Comparison of ENCODE assay signal across 8 cellular contexts in the genomic region with DNA sequence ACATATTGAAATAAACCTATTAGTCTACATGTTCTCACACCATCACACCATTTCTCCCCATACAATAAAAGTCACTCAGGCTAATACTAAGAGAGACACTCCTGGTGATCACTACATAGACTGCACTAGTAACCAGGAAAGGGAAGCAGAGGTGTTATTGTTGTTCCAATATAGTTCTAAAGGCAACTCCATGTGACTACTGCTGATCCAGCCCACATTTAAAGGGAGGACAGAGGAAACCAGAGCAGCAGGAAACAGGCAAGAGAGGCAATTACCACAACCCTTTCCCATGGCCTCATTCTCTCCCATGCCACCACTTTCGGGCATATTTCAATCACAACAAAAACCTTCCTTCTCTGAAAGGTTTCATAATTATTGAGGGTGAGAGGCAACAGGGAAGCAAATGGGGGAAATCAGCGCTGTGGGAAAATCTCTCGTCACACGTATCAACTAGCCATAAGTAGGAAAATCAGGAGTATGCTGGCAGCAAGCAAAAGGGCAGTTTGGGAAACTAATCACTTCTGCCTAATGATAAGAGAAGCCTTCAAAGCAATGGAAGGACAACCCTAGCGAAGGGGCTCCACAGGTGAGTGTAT. TPM values are rescaled to one million over a fixed set of nuclear protein-coding genes. Genes with fewer than 3 reads are reported as not detected.
A peak's percentile ranks its signal among the peaks of the same experiment; 100 is the strongest.
DNase-seq lines count a peak whose midpoint lies in the region; ATAC-seq and TF ChIP-seq lines count a peak whose summit lies in the region.

No MANE protein-coding gene starts in this region.

- no peaks in the 10 kb centered on the region for H3K36me3 ChIP-seq in neural cell (ENCODE audit: insufficient read depth, low read length)

- no peaks in the 10 kb centered on the region for H3K27me3 ChIP-seq in neural cell (ENCODE audit: insufficient read depth, low read depth, low read length)

- DNase-seq in GF-D8 (lab: John Stamatoyannopoulos, UW) (peak; percentile 20), NCI-H2081 (lab: John Stamatoyannopoulos, UW) (peak; percentile 50 to 65), choroid plexus epithelial cell (ENCODE audit: low read depth) (peak; percentile 61), NCI-H1092 treated with DMSO at 0.1 percent for 48 hours (lab: John Stamatoyannopoulos, UW) (no peak), 8988T (no peak), hypothalamus (lab: John Stamatoyannopoulos, UW) (no peak)

- H3K9ac ChIP-seq in neural cell (ENCODE audit: low read length) = no peak overlapping the region

- H2AFZ ChIP-seq in neural cell (ENCODE audit: low read depth, low read length) = no peak overlapping the region

- no peaks in the 10 kb centered on the region for H3K9me2 ChIP-seq in neural cell (ENCODE audit: insufficient read depth, low read length)

- peak overlapping the region; percentile 97 for H3K4me3 ChIP-seq in choroid plexus epithelial cell (ENCODE audit: low read depth, low read length)
- peak overlapping the region; percentile 85 for H3K4me3 ChIP-seq in neural cell (ENCODE audit: low read length)

- TF ChIP-seq CTCF in choroid plexus epithelial cell (conservative IDR thresholded peaks at IDR 0.05; ENCODE audit: low read depth, low read length) (no peak), neural cell (IDR thresholded peaks at IDR 0.05; ENCODE audit: poor library complexity, severe bottlenecking) (no peak)

- no peaks in the 10 kb centered on the region for H3K9me3 ChIP-seq in neural cell (ENCODE audit: low read length)

- no peak for TF ChIP-seq RAD21 in neural cell (conservative IDR thresholded peaks at IDR 0.05)

- H3F3A ChIP-seq in neural cell (ENCODE audit: insufficient read depth, low read length, poor library complexity, severe bottlenecking) = no peaks in the 10 kb centered on the region

- H3K4me2 ChIP-seq in neural cell (ENCODE audit: low read length) = peak overlapping the region; percentile 87

- H3K79me2 ChIP-seq in neural cell (replicated peaks; ENCODE audit: insufficient read depth, low read length) = peaks cover 59% of the 10 kb centered on the region

- H3K27ac ChIP-seq in neural cell (ENCODE audit: low read length) = no peak overlapping the region

- TF ChIP-seq EP300 in neural cell (conservative IDR thresholded peaks at IDR 0.05; ENCODE audit: poor library complexity, severe bottlenecking) = no peak

- no peak for ATAC-seq in GM21390 (IDR thresholded peaks at IDR 0.05; ENCODE audit: unreplicated experiment)

- no peaks in the 10 kb centered on the region for H4K20me1 ChIP-seq in neural cell (ENCODE audit: insufficient read depth)

TF ChIP-seq in neural cell, 6 proteins besides CTCF, POLR2A, EP300 and RAD21:
- TF ChIP-seq POLR2AphosphoS5 (IDR thresholded peaks at IDR 0.05) (no peak), TAF1 (IDR thresholded peaks at IDR 0.05; ENCODE audit: low read depth) (no peak), MXI1 (conservative IDR thresholded peaks at IDR 0.05; ENCODE audit: poor library complexity, severe bottlenecking) (no peak), SMC3 (conservative IDR thresholded peaks at IDR 0.05; ENCODE audit: poor library complexity) (no peak), EZH2 (IDR thresholded peaks at IDR 0.05; ENCODE audit: borderline replicate concordance, insufficient read depth, low read length, poor library complexity, severe bottlenecking) (no peak)
- TF ChIP-seq, protein P1, sequence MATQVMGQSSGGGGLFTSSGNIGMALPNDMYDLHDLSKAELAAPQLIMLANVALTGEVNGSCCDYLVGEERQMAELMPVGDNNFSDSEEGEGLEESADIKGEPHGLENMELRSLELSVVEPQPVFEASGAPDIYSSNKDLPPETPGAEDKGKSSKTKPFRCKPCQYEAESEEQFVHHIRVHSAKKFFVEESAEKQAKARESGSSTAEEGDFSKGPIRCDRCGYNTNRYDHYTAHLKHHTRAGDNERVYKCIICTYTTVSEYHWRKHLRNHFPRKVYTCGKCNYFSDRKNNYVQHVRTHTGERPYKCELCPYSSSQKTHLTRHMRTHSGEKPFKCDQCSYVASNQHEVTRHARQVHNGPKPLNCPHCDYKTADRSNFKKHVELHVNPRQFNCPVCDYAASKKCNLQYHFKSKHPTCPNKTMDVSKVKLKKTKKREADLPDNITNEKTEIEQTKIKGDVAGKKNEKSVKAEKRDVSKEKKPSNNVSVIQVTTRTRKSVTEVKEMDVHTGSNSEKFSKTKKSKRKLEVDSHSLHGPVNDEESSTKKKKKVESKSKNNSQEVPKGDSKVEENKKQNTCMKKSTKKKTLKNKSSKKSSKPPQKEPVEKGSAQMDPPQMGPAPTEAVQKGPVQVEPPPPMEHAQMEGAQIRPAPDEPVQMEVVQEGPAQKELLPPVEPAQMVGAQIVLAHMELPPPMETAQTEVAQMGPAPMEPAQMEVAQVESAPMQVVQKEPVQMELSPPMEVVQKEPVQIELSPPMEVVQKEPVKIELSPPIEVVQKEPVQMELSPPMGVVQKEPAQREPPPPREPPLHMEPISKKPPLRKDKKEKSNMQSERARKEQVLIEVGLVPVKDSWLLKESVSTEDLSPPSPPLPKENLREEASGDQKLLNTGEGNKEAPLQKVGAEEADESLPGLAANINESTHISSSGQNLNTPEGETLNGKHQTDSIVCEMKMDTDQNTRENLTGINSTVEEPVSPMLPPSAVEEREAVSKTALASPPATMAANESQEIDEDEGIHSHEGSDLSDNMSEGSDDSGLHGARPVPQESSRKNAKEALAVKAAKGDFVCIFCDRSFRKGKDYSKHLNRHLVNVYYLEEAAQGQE (IDR thresholded peaks at IDR 0.05; ENCODE audit: borderline replicate concordance) = no peak

RNA-seq across cellular contexts. Expression of a gene that starts 1.8 kb away (rescaled TPM):
- 9.1 and 9.2 TPM in 2 replicates for polyA plus RNA-seq in neural cell
- polyA minus RNA-seq in neural cell = 60.9 and 64.9 TPM in 2 replicates

Comparison
In these comparisons a context has a peak if more than half of its experiments do, and no peak if none do; other contexts are left out.
1. DNase-seq: peak in GF-D8 (single experiment), NCI-H2081 (2 of 2) and choroid plexus epithelial cell (single experiment); none in NCI-H1092 treated with DMSO at 0.1 percent for 48 hours (single experiment), 8988T (single experiment) and hypothalamus (0 of 51).